ENCODE assay signal across 12 cellular contexts in genomic region chr4:181822005-181822375, GRCh38.
DNase-seq lines count a peak whose midpoint lies in the region; TF ChIP-seq lines count a peak whose summit lies in the region.
"Had no signal": no experiment of that assay in that cellular context is flagged by ENCODE, and none has a peak within 500 bp of the region (broad histone marks: within the 10 kb centered on the region; RNA-seq: fewer than 3 reads in every experiment).

No MANE protein-coding gene starts in this region.

- TF ChIP-seq CTCF in vagina (IDR thresholded peaks at IDR 0.05), result no peak

- H3K27ac ChIP-seq in SJCRH30 (peak overlapping the region; percentile 52), vagina (no peak overlapping the region)
- H3K27ac ChIP-seq: esophagus squamous epithelium had no signal

- H3K4me1 ChIP-seq in SJCRH30 (peaks cover 7% of the 10 kb centered on the region; the same call in 1 of the 2 replicates), vagina (no peaks in the 10 kb centered on the region)
- H3K4me1 ChIP-seq: esophagus squamous epithelium had no signal

- H3K4me3 ChIP-seq in SJCRH30, result peak overlapping the region; percentile 44
- H3K4me3 ChIP-seq in vagina, result no peak overlapping the region
- H3K4me3 ChIP-seq: esophagus squamous epithelium, mucosa of descending colon had no signal

- no peaks in the 10 kb centered on the region for H3K9me3 ChIP-seq in SJCRH30 (replicated peaks)
- H3K9me3 ChIP-seq in vagina, result no peaks in the 10 kb centered on the region
- H3K9me3 ChIP-seq: esophagus squamous epithelium, mucosa of descending colon had no signal

- no peak for TF ChIP-seq RAD21 in Ishikawa (IDR thresholded peaks at IDR 0.05; ENCODE audit: low read depth)

- DNase-seq in DMS79 treated with DMSO at 0.1 percent for 48 hours (lab: John Stamatoyannopoulos, UW) (peak; percentile 46), SJCRH30 (peak; percentile 34 to 47), left kidney (ENCODE audit: low read depth, low spot score) (peak; percentile 85), NCI-H2227 treated with DMSO at 0.1 percent for 48 hours (lab: John Stamatoyannopoulos, UW) (no peak), vagina (ENCODE audit: extremely low spot score in 2 of 2) (no peak), NCI-H345 (lab: John Stamatoyannopoulos, UW) (no peak)
- no peak for DNase-seq in stimulated activated CD8-positive, alpha-beta memory T cell treated with anti-CD3 and anti-CD28 coated beads, Interleukin-4, amount 100 ng/mL, for 48 hours
- DNase-seq: activated CD8-positive, alpha-beta memory T cell treated with anti-CD3 and anti-CD28 coated beads for 24 hours; activated naive CD4-positive, alpha-beta T cell treated with anti-CD3 and anti-CD28 coated beads for 36 hours; esophagus squamous epithelium; mucosa of descending colon had no signal

- H3K36me3 ChIP-seq in SJCRH30 (no peaks in the 10 kb centered on the region), vagina (no peaks in the 10 kb centered on the region)
- H3K36me3 ChIP-seq: esophagus squamous epithelium had no signal

- no peak for TF ChIP-seq POLR2A in vagina (IDR thresholded peaks at IDR 0.05)

- TF ChIP-seq EP300 in Ishikawa (IDR thresholded peaks at IDR 0.05; ENCODE audit: borderline replicate concordance), result no peak

- H3K27me3 ChIP-seq in SJCRH30 (no peaks in the 10 kb centered on the region), vagina (no peaks in the 10 kb centered on the region)
- H3K27me3 ChIP-seq: esophagus squamous epithelium had no signal

- intact Hi-C loops in vagina (cut with DNase I), result no loop called here

TF ChIP-seq in Ishikawa, 13 proteins besides CTCF, POLR2A, EP300 and RAD21:
- no peak for TF ChIP-seq USF1 (IDR thresholded peaks at IDR 0.05)
- peak; percentile 31; the same call in 1 of the 2 replicates for TF ChIP-seq NFIC (IDR thresholded peaks at IDR 0.05)
- TF ChIP-seq TAF1 (IDR thresholded peaks at IDR 0.05; ENCODE audit: low read depth), result no peak
- TF ChIP-seq REST (IDR thresholded peaks at IDR 0.05; ENCODE audit: low read depth), result no peak
- no peak for TF ChIP-seq FOXM1 (IDR thresholded peaks at IDR 0.05; ENCODE audit: borderline replicate concordance, low read depth)
- TF ChIP-seq EGR1 (IDR thresholded peaks at IDR 0.05), result no peak

Comparison
In these comparisons a context has a peak if more than half of its experiments do, and no peak if none do; other contexts are left out.
1. DNase-seq: peak in DMS79 treated with DMSO at 0.1 percent for 48 hours (single experiment), SJCRH30 (2 of 2) and left kidney (single experiment); none in NCI-H2227 treated with DMSO at 0.1 percent for 48 hours (single experiment), stimulated activated CD8-positive, alpha-beta memory T cell treated with anti-CD3 and anti-CD28 coated beads, Interleukin-4, amount 100 ng/mL, for 48 hours (single experiment), vagina (0 of 2) and NCI-H345 (single experiment).